In genomic region chr7:122137291-122138077, GRCh38 we compare ENCODE assay signal across 1 cellular context.
TF ChIP-seq lines count a peak whose summit lies in the region.

No MANE protein-coding gene starts in this region.

TF ChIP-seq in HCT116, 20 proteins besides CTCF, POLR2A, EP300 and RAD21 (continued from another document):
- TF ChIP-seq YY1 (IDR thresholded peaks at IDR 0.05; ENCODE audit: extremely low read depth, insufficient replicate concordance, low read depth, low read length) (no peak), EZH2phosphoT487 (IDR thresholded peaks at IDR 0.05; ENCODE audit: borderline replicate concordance) (no peak)
